In the genomic region with DNA sequence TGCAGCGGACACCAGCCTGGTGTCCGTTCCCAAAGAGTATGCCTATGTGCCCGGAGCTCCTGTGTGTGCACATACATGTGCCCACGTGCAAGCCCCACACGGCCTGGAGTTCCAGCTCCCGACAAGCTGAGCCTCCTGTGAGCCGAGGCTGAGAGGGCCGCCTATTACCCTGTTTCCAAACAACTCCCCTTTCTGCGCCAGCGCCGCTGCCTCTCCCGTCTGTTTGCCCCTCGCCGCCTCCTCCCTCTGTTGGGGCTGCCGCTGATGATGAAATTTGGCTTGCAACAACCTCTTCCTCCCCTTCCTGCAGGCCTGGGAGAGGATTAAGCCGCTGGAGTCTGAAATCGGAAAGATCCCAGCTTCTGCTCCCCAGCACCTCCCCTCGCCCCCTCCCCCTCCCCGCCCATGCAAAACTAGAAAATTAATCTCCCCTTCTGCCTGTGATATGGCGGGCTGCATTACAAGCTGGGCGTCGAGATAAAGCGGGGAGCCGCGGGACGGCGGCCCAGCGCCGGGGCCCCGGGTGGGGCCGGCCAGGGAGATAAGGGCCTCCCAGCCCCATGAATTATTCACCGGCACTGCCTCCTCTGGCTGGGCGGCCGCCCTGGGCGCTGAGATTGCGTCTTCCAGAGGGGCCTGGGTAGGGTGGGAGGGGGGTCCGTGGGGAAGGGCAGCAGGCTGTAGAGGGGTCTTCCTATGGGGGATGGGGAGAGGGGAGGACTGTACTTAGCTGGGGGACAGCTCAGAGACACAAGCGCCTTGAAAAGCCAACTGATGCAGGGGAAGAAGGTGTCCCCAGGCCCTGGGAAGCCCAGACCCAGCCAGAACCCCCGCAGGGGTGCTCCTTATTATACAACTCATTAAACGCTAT, we compare ENCODE assay signal across 1 cellular context.
TF ChIP-seq lines count a peak whose summit lies in the region.

No MANE protein-coding gene starts in this region.

TF ChIP-seq in HepG2, 621 proteins besides CTCF, POLR2A, EP300 and RAD21 (continued from another document):
- TF ChIP-seq, protein P1, sequence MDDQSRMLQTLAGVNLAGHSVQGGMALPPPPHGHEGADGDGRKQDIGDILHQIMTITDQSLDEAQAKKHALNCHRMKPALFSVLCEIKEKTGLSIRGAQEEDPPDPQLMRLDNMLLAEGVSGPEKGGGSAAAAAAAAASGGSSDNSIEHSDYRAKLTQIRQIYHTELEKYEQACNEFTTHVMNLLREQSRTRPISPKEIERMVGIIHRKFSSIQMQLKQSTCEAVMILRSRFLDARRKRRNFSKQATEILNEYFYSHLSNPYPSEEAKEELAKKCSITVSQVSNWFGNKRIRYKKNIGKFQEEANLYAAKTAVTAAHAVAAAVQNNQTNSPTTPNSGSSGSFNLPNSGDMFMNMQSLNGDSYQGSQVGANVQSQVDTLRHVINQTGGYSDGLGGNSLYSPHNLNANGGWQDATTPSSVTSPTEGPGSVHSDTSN (CRISPR knock-in tag; IDR thresholded peaks at IDR 0.05; ENCODE audit: borderline replicate concordance): no peak
- TF ChIP-seq, protein P2, sequence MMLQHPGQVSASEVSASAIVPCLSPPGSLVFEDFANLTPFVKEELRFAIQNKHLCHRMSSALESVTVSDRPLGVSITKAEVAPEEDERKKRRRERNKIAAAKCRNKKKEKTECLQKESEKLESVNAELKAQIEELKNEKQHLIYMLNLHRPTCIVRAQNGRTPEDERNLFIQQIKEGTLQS (CRISPR knock-in tag; IDR thresholded peaks at IDR 0.05): peak; percentile 82
